8 cellular contexts compared by ENCODE assay signal in genomic region chr5:177357459-177358332, GRCh38. TPM values are rescaled to one million over a fixed set of nuclear protein-coding genes. Genes with fewer than 3 reads are reported as not detected.
DNase-seq lines count a peak whose midpoint lies in the region; ATAC-seq, FAIRE-seq and TF ChIP-seq lines count a peak whose summit lies in the region.

TSS of gene RGS14 (plus strand) at chr5:177357924. CDS start at chr5:177358025, 101 bp downstream.

- no peak for TF ChIP-seq CTCF in endothelial cell of umbilical vein (IDR thresholded peaks at IDR 0.05; ENCODE audit: extremely low read depth in 1 of 2, insufficient read depth in 1 of 2, low read depth in 1 of 2, low read length in 2 of 2)
- no peak for TF ChIP-seq CTCF in osteoblast (IDR thresholded peaks at IDR 0.05; ENCODE audit: extremely low read depth, low read depth, low read length)

- FAIRE-seq in endothelial cell of umbilical vein (lab: Jason Lieb, UNC) = peak; percentile 94

- H4K20me1 ChIP-seq in endothelial cell of umbilical vein (replicated peaks; ENCODE audit: control insufficient read depth, extremely low read depth, insufficient read depth, low read length) = no peaks in the 10 kb centered on the region
- no peaks in the 10 kb centered on the region for H4K20me1 ChIP-seq in osteoblast (ENCODE audit: insufficient read depth, low read length)

- dilution Hi-C loops in endothelial cell of umbilical vein (cut with MboI; ENCODE audit: extremely low pct_ligation_motif_present, low sequenced_read_pairs) = no loop called here

- H3K36me3 ChIP-seq in endothelial cell of umbilical vein (ENCODE audit: control insufficient read depth in 2 of 2, extremely low read depth in 1 of 2, insufficient read depth in 2 of 2, low read length in 2 of 2) (no peaks in the 10 kb centered on the region), osteoblast (ENCODE audit: insufficient read depth, low read length) (no peaks in the 10 kb centered on the region), aorta (ENCODE audit: control insufficient read depth in 1 of 2, insufficient read depth in 2 of 2, low read length in 1 of 2) (no peaks in the 10 kb centered on the region)

- POLR2A ChIA-PET in endothelial cell of umbilical vein (lab: Charles Lee) = interaction anchor here (0.9 kb wide), 1 partner anchor 9 kb away, joined by 3 read pairs; no protein-coding TSS in a partner anchor

- H3K4me2 ChIP-seq in endothelial cell of umbilical vein (ENCODE audit: insufficient read depth, low read length) (peak within 1 kb of the TSS; percentile 14), osteoblast (ENCODE audit: insufficient read depth, low read length) (peak within 1 kb of the TSS; percentile 67)

- no peaks in the 10 kb centered on the region for H3K79me2 ChIP-seq in endothelial cell of umbilical vein (ENCODE audit: control insufficient read depth, insufficient read depth, low read length)
- no peaks in the 10 kb centered on the region for H3K79me2 ChIP-seq in osteoblast (ENCODE audit: insufficient read depth, low read length)

- CTCF ChIA-PET in endothelial cell of umbilical vein (lab: Charles Lee) = interaction anchor here (1.2 to 6.3 kb wide), 3 partner anchors 9 to 30 kb away, joined by 3 to 31 read pairs (median 9); no protein-coding TSS in a partner anchor

- H3K27ac ChIP-seq in endothelial cell of umbilical vein (ENCODE audit: insufficient read depth, low read depth, low read length) (no peak within 1 kb of the TSS), osteoblast (ENCODE audit: low read depth, low read length) (no peak within 1 kb of the TSS), aorta (ENCODE audit: low read depth in 1 of 2, low read length in 2 of 2) (no peak within 1 kb of the TSS)

- peaks cover 15% of the 10 kb centered on the region for H3K4me1 ChIP-seq in endothelial cell of umbilical vein (ENCODE audit: control insufficient read depth, extremely low read depth, insufficient read depth, low read length)
- peaks cover 8% of the 10 kb centered on the region for H3K4me1 ChIP-seq in osteoblast (ENCODE audit: insufficient read depth, low read length)
- H3K4me1 ChIP-seq in aorta (ENCODE audit: control insufficient read depth in 1 of 2, insufficient read depth in 2 of 2, low read length in 2 of 2) = no peaks in the 10 kb centered on the region

- peak within 1 kb of the TSS in 1 of 3 experiments; percentile 16 for H3K4me3 ChIP-seq in endothelial cell of umbilical vein (replicated peaks in 1 of 3; ENCODE audit: insufficient read depth in 1 of 3, low read depth in 1 of 3, low read length in 3 of 3)
- peak within 1 kb of the TSS; percentile 59 for H3K4me3 ChIP-seq in osteoblast (ENCODE audit: insufficient read depth, low read length)
- no peak within 1 kb of the TSS for H3K4me3 ChIP-seq in aorta (ENCODE audit: low read length in 2 of 2)

- no TSS peak for BruUV-seq in endothelial cell of umbilical vein (replicated peaks; lab: Mats Ljungman, UMichigan)

- ATAC-seq in HG03039 (IDR thresholded peaks at IDR 0.05; ENCODE audit: unreplicated experiment) (peak; percentile 79), aorta (ENCODE audit: low FRiP score) (peak; percentile 44)

- WGBS in aorta, 2 donors = 55 to 57% methylated on average over 35 to 37 of the region's 37 CpGs

- peak; percentile 10 for DNase-seq in NCI-H2107 treated with DMSO at 0.1 percent for 48 hours (lab: John Stamatoyannopoulos, UW; ENCODE audit: unreplicated experiment)
- DNase-seq in NCI-H2107 (lab: John Stamatoyannopoulos, UW) = no peak
- peak; percentile 34 for DNase-seq in NCI-H774 (lab: John Stamatoyannopoulos, UW)
- peak; percentile 32 to 45 for DNase-seq in activated CD8-positive, alpha-beta memory T cell treated with anti-CD3 and anti-CD28 coated beads for 1 hour (ENCODE audit: extremely low read depth in 1 of 2, low read depth in 1 of 2)
- DNase-seq in endothelial cell of umbilical vein (ENCODE audit: low read depth, low spot score) = peak; percentile 56
- DNase-seq in osteoblast (ENCODE audit: insufficient read length, low spot score, missing footprints) = peak; percentile 93
- peak in 1 of 2 donors; percentile 75 for DNase-seq in aorta

- H3K9ac ChIP-seq in endothelial cell of umbilical vein (replicated peaks; ENCODE audit: extremely low read depth, insufficient read depth, low read length) = no peak within 1 kb of the TSS

- H2AFZ ChIP-seq in endothelial cell of umbilical vein (ENCODE audit: low read depth, low read length) (peak within 1 kb of the TSS; percentile 21), osteoblast (ENCODE audit: low read length) (peak within 1 kb of the TSS; percentile 77)

- H3K27me3 ChIP-seq in endothelial cell of umbilical vein (ENCODE audit: control insufficient read depth in 2 of 2, insufficient read depth in 2 of 2, low read length in 2 of 2) (no peaks in the 10 kb centered on the region), osteoblast (ENCODE audit: insufficient read depth, low read length) (peaks cover 10% of the 10 kb centered on the region), aorta (ENCODE audit: control insufficient read depth in 1 of 2, insufficient read depth in 2 of 2, low read length in 1 of 2) (no peaks in the 10 kb centered on the region)

- H3K9me3 ChIP-seq in endothelial cell of umbilical vein (replicated peaks; ENCODE audit: control insufficient read depth, insufficient read depth, low read length) (no peaks in the 10 kb centered on the region), osteoblast (ENCODE audit: low read depth, low read length) (no peaks in the 10 kb centered on the region), aorta (ENCODE audit: control insufficient read depth, low read length) (no peaks in the 10 kb centered on the region)

- intact Hi-C loops in endothelial cell of umbilical vein (cut with micrococcal nuclease) (no loop called here), aorta (cut with DNase I) (no loop called here)

- no peak for TF ChIP-seq POLR2A in endothelial cell of umbilical vein (IDR thresholded peaks at IDR 0.05; ENCODE audit: low read depth, low read length)

- no peaks in the 10 kb centered on the region for H3K9me1 ChIP-seq in endothelial cell of umbilical vein (replicated peaks; ENCODE audit: control insufficient read depth, extremely low read depth, insufficient read depth, low read length)

TF ChIP-seq in endothelial cell of umbilical vein, 7 proteins besides CTCF, POLR2A, EP300 and RAD21:
- TF ChIP-seq GATA2 (IDR thresholded peaks at IDR 0.05; ENCODE audit: insufficient read depth, insufficient read length, low read depth, low read length) (no peak), MYC (IDR thresholded peaks at IDR 0.05; ENCODE audit: low read depth, low read length) (no peak), EZH2 (IDR thresholded peaks at IDR 0.05; ENCODE audit: borderline replicate concordance, low read depth, low read length, severe bottlenecking) (no peak), POLR2AphosphoS5 (IDR thresholded peaks at IDR 0.05; ENCODE audit: insufficient read depth, low read depth, low read length) (no peak), JUN (IDR thresholded peaks at IDR 0.05; ENCODE audit: borderline replicate concordance, insufficient read depth, insufficient read length, low read depth) (no peak), FOS (IDR thresholded peaks at IDR 0.05; ENCODE audit: borderline replicate concordance, insufficient read depth, low read length) (no peak)
- TF ChIP-seq, protein P1, sequence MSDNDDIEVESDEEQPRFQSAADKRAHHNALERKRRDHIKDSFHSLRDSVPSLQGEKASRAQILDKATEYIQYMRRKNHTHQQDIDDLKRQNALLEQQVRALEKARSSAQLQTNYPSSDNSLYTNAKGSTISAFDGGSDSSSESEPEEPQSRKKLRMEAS (IDR thresholded peaks at IDR 0.05; ENCODE audit: insufficient read depth, insufficient read length) = no peak
TF ChIP-seq in endothelial cell of umbilical vein: peak in this region for 0.

RNA-seq across cellular contexts. Expression of gene RGS14, which starts in this region (rescaled TPM):
- total RNA-seq in endothelial cell of umbilical vein (4.3 and 4.8 TPM in 2 replicates), osteoblast (7.4 and 9.4 TPM in 2 replicates), aorta (10 to 100 TPM in 1 of 2 donors, 1 to 10 TPM in 1; 8.8 to 15.0 TPM)
- polyA plus RNA-seq in endothelial cell of umbilical vein (7.3 and 9.9 TPM in 2 replicates), aorta (1 to 10 TPM; 5.7 to 9.4 TPM)
- polyA plus RNA-seq in endothelial cell of umbilical vein (2011; cell fraction: cytosol; rRNA removed) = 5.6 and 7.6 TPM in 2 replicates
- 8.4 and 11.2 TPM in 2 replicates for polyA plus RNA-seq in endothelial cell of umbilical vein (2011; cell fraction: nucleus; rRNA removed)
- polyA plus RNA-seq in endothelial cell of umbilical vein (2012) = 5.1 and 7.5 TPM in 2 replicates
- 4.1 and 4.2 TPM in 2 replicates for polyA minus RNA-seq in endothelial cell of umbilical vein
- 1.6 TPM for polyA minus RNA-seq in endothelial cell of umbilical vein (2011; cell fraction: cytosol; rRNA and poly(A)+ RNA removed)
- polyA minus RNA-seq in endothelial cell of umbilical vein (2011; cell fraction: nucleus; rRNA and poly(A)+ RNA removed) = 2.2 and 3.8 TPM in 2 replicates
